In genomic region chr14:103539056-103539825, GRCh38 we compare ENCODE assay signal across 12 cellular contexts. TPM values are rescaled to one million over a fixed set of nuclear protein-coding genes. Genes with fewer than 3 reads are reported as not detected.
A peak's percentile ranks its signal among the peaks of the same experiment; 100 is the strongest.
DNase-seq lines count a peak whose midpoint lies in the region; TF ChIP-seq lines count a peak whose summit lies in the region.
"Had no signal": no experiment of that assay in that cellular context is flagged by ENCODE, and none has a peak within 500 bp of the region (broad histone marks: within the 10 kb centered on the region; RNA-seq: fewer than 3 reads in every experiment).

No MANE protein-coding gene starts in this region.

- peaks cover 7% of the 10 kb centered on the region for H3K4me1 ChIP-seq in mesendoderm (ENCODE audit: control insufficient read depth, low read depth, low read length)
- peaks cover 21 to 86% (median 60%) of the 10 kb centered on the region in 4 donors for H3K4me1 ChIP-seq in tibial nerve
- peaks cover 48% of the 10 kb centered on the region for H3K4me1 ChIP-seq in SJCRH30

- DNase-seq in T-helper 2 cell treated with Interferon-gamma antibody and Interleukin-4, amounts not matched to agents 5 μg/mL and 100 μg/mL, for 36 hours (ENCODE audit: low spot score): no peak
- no peak for DNase-seq in T-helper 2 cell
- peak in 16 of 61 donors; percentile 27 to 81 (median 44) for DNase-seq in caudate nucleus (lab: John Stamatoyannopoulos, UW)
- peak; percentile 26 for DNase-seq in mesendoderm
- no peak for DNase-seq in tibial nerve (ENCODE audit: low spot score in 2 of 2)
- no peak for DNase-seq in KG1 (lab: John Stamatoyannopoulos, UW)
- DNase-seq in SKM-1 (lab: John Stamatoyannopoulos, UW; ENCODE audit: unreplicated experiment): no peak
- DNase-seq in SJCRH30: no peak
- DNase-seq: activated CD8-positive, alpha-beta memory T cell treated with anti-CD3 and anti-CD28 coated beads, Interleukin-2, amount 10 ng/mL, durations not matched to agents 7 days and 5 days; GDM1; NCI-H446; T-cell had no signal

- no peak for TF ChIP-seq CTCF in tibial nerve (IDR thresholded peaks at IDR 0.05)

- H3K27ac Mint-ChIP-seq in T-helper 2 cell treated with Interferon-gamma antibody and Interleukin-4, amounts not matched to agents 5 μg/mL and 100 μg/mL, for 36 hours: peak overlapping the region; percentile 45
- H3K27ac Mint-ChIP-seq: activated CD8-positive, alpha-beta memory T cell treated with anti-CD3 and anti-CD28 coated beads, Interleukin-2, amount 10 ng/mL, durations not matched to agents 7 days and 5 days; T-cell had no signal

- H2BK120ac ChIP-seq in mesendoderm (ENCODE audit: low read depth, low read length): no peak overlapping the region

- no peak overlapping the region for H3K4me2 ChIP-seq in mesendoderm (ENCODE audit: low read length)

- no peak overlapping the region for H2BK5ac ChIP-seq in mesendoderm (ENCODE audit: low read length)

- H3K56ac ChIP-seq in mesendoderm (ENCODE audit: low read length): no peak overlapping the region

- no CpG with 5 or more reads among the region's 28 CpGs for WGBS in mesendoderm (ENCODE audit: extremely low coverage, insufficient coverage, low lambda C conversion rate)
- 72 to 77% methylated on average over 20 to 23 of the region's 28 CpGs for WGBS in tibial nerve, 2 donors

- no peak for TF ChIP-seq EP300 in tibial nerve (IDR thresholded peaks at IDR 0.05)

- no peak overlapping the region for H3K4ac ChIP-seq in mesendoderm (ENCODE audit: low read depth, low read length)

- TF ChIP-seq POLR2A in tibial nerve (IDR thresholded peaks at IDR 0.05): no peak

- no peaks in the 10 kb centered on the region for H3K36me3 ChIP-seq in mesendoderm (ENCODE audit: control insufficient read depth, insufficient read depth, low read length)
- peaks cover 0 to 25% (median 0%) of the 10 kb centered on the region in 3 donors for H3K36me3 ChIP-seq in tibial nerve
- H3K36me3 ChIP-seq in SJCRH30: no peaks in the 10 kb centered on the region

- H3K4me3 ChIP-seq in mesendoderm (ENCODE audit: low read length) (no peak overlapping the region), tibial nerve (no peak overlapping the region), SJCRH30 (no peak overlapping the region)

- no peak overlapping the region for H3K4me3 Mint-ChIP-seq in T-helper 2 cell treated with Interferon-gamma antibody and Interleukin-4, amounts not matched to agents 5 μg/mL and 100 μg/mL, for 36 hours
- H3K4me3 Mint-ChIP-seq: activated CD8-positive, alpha-beta memory T cell treated with anti-CD3 and anti-CD28 coated beads, Interleukin-2, amount 10 ng/mL, durations not matched to agents 7 days and 5 days; T-cell had no signal

- no peaks in the 10 kb centered on the region for H3K36me3 Mint-ChIP-seq in T-helper 2 cell treated with Interferon-gamma antibody and Interleukin-4, amounts not matched to agents 5 μg/mL and 100 μg/mL, for 36 hours (ENCODE audit: low read depth)
- H3K36me3 Mint-ChIP-seq: activated CD8-positive, alpha-beta memory T cell treated with anti-CD3 and anti-CD28 coated beads, Interleukin-2, amount 10 ng/mL, durations not matched to agents 7 days and 5 days; T-cell had no signal

- no peaks in the 10 kb centered on the region for H3K9me3 ChIP-seq in tibial nerve
- H3K9me3 ChIP-seq in SJCRH30 (replicated peaks): no peaks in the 10 kb centered on the region

- H4K5ac ChIP-seq in mesendoderm (ENCODE audit: low read length): no peak overlapping the region

- no peaks in the 10 kb centered on the region for H3K9me3 Mint-ChIP-seq in T-helper 2 cell treated with Interferon-gamma antibody and Interleukin-4, amounts not matched to agents 5 μg/mL and 100 μg/mL, for 36 hours
- H3K9me3 Mint-ChIP-seq: T-cell had no signal

- H2AK5ac ChIP-seq in mesendoderm (ENCODE audit: low read length): no peak overlapping the region

- H4K8ac ChIP-seq in mesendoderm (ENCODE audit: low read depth, low read length): no peak overlapping the region

- peak overlapping the region; percentile 92 for H3K27ac ChIP-seq in caudate nucleus (ENCODE audit: low read depth, low read length)
- no peak overlapping the region for H3K27ac ChIP-seq in mesendoderm (ENCODE audit: low read depth, low read length)
- peak overlapping the region; percentile 27 to 94 (median 56) for H3K27ac ChIP-seq in tibial nerve
- no peak overlapping the region for H3K27ac ChIP-seq in SJCRH30

- H3K27me3 Mint-ChIP-seq in T-helper 2 cell treated with Interferon-gamma antibody and Interleukin-4, amounts not matched to agents 5 μg/mL and 100 μg/mL, for 36 hours (ENCODE audit: low read depth): peaks cover 2% of the 10 kb centered on the region

- no peak overlapping the region for H2BK15ac ChIP-seq in mesendoderm (replicated peaks; ENCODE audit: low read depth)

- H3K27me3 ChIP-seq in mesendoderm (ENCODE audit: insufficient read depth, low read length, poor library complexity): no peaks in the 10 kb centered on the region
- no peaks in the 10 kb centered on the region for H3K27me3 ChIP-seq in tibial nerve
- H3K27me3 ChIP-seq in SJCRH30: no peaks in the 10 kb centered on the region

- H3K79me2 ChIP-seq in mesendoderm (ENCODE audit: control insufficient read depth, insufficient read depth, low read length): no peaks in the 10 kb centered on the region

- H3K4me1 Mint-ChIP-seq in T-helper 2 cell treated with Interferon-gamma antibody and Interleukin-4, amounts not matched to agents 5 μg/mL and 100 μg/mL, for 36 hours (ENCODE audit: low read depth): no peaks in the 10 kb centered on the region
- H3K4me1 Mint-ChIP-seq: activated CD8-positive, alpha-beta memory T cell treated with anti-CD3 and anti-CD28 coated beads, Interleukin-2, amount 10 ng/mL, durations not matched to agents 7 days and 5 days; T-cell had no signal

- H3K18ac ChIP-seq in mesendoderm (ENCODE audit: low read length): no peak overlapping the region

- H3K23ac ChIP-seq in mesendoderm (ENCODE audit: low read length): no peak overlapping the region

- H3K79me1 ChIP-seq in mesendoderm (ENCODE audit: low read length): no peaks in the 10 kb centered on the region

- H3K9ac ChIP-seq in mesendoderm (ENCODE audit: low read length): no peak overlapping the region

RNA-seq across cellular contexts. Expression of gene TRMT61A, which starts 10.2 kb away (rescaled TPM):
- polyA plus RNA-seq in mesendoderm (2013, experiment 1 of 2): 9.6 TPM
- 9.5 TPM for polyA plus RNA-seq in mesendoderm (2013, experiment 2 of 2)
- 10 to 100 TPM; 17.9 to 32.4 (median 22.4) TPM for total RNA-seq in tibial nerve
- 18.1 and 18.7 TPM in 2 replicates for total RNA-seq in SJCRH30 (2014; rRNA removed; shearing (Covaris generic))

RNA-seq across cellular contexts. Expression of gene CKB, which starts 16.6 kb away (rescaled TPM):
- 162 TPM for polyA plus RNA-seq in mesendoderm (2013, experiment 1 of 2)
- polyA plus RNA-seq in mesendoderm (2013, experiment 2 of 2): 164 TPM
- 100 to 1,000 TPM in 3 of 4 donors, 10 to 100 TPM in 1; 75.6 to 249 (median 141) TPM for total RNA-seq in tibial nerve
- total RNA-seq in SJCRH30 (2014; rRNA removed; shearing (Covaris generic)): 66.4 and 84.4 TPM in 2 replicates

RNA-seq across cellular contexts. Expression of gene BAG5, which starts 23.2 kb away (rescaled TPM):
- polyA plus RNA-seq in mesendoderm (2013, experiment 1 of 2): 22.9 TPM
- 21.8 TPM for polyA plus RNA-seq in mesendoderm (2013, experiment 2 of 2)
- total RNA-seq in tibial nerve: 10 to 100 TPM; 26.1 to 36.5 (median 31.7) TPM
- 43.7 and 45.9 TPM in 2 replicates for total RNA-seq in SJCRH30 (2014; rRNA removed; shearing (Covaris generic))

RNA-seq across cellular contexts. Expression of gene COA8, which starts 23.5 kb away (rescaled TPM):
- 27.1 TPM for polyA plus RNA-seq in mesendoderm (2013, experiment 1 of 2)
- polyA plus RNA-seq in mesendoderm (2013, experiment 2 of 2): 28.2 TPM
- total RNA-seq in tibial nerve: 10 to 100 TPM in 3 of 4 donors, 1 to 10 TPM in 1; 7.2 to 31.6 (median 12.3) TPM
- 43.0 and 47.2 TPM in 2 replicates for total RNA-seq in SJCRH30 (2014; rRNA removed; shearing (Covaris generic))

Comparison
In these comparisons a context has a peak if more than half of its experiments do, and no peak if none do; other contexts are left out.
1. H3K27ac ChIP-seq: peak in caudate nucleus (single experiment) and tibial nerve (4 of 4); none in mesendoderm (single experiment) and SJCRH30 (single experiment).